ENCODE assay signal across 28 cellular contexts in genomic region chr4:150656882-150657281, GRCh38.
DNase-seq lines count a peak whose midpoint lies in the region; ATAC-seq and TF ChIP-seq lines count a peak whose summit lies in the region.
"Had no signal": no experiment of that assay in that cellular context is flagged by ENCODE, and none has a peak within 500 bp of the region (broad histone marks: within the 10 kb centered on the region; RNA-seq: fewer than 3 reads in every experiment).

No MANE protein-coding gene starts in this region.

- H3K4me1 Mint-ChIP-seq in chondrocyte (ENCODE audit: low read depth) (no peaks in the 10 kb centered on the region), osteocyte (ENCODE audit: unreplicated experiment) (no peaks in the 10 kb centered on the region)
- H3K4me1 Mint-ChIP-seq: activated CD4-positive, alpha-beta T cell treated with anti-CD3 and anti-CD28 coated beads, Interleukin-2, amount 10 ng/mL, durations not matched to agents 24 days and 14 days; activated naive CD8-positive, alpha-beta T cell treated with anti-CD3 and anti-CD28 coated beads, Interleukin-2, amount 10 ng/mL, durations not matched to agents 7 days and 5 days; WTC11 had no signal

- no peaks in the 10 kb centered on the region for H3K9me3 ChIP-seq in psoas muscle
- H3K9me3 ChIP-seq: tibial nerve had no signal

- H3K9me3 Mint-ChIP-seq in chondrocyte (ENCODE audit: low read depth) (no peaks in the 10 kb centered on the region), osteocyte (ENCODE audit: unreplicated experiment) (no peaks in the 10 kb centered on the region)
- H3K9me3 Mint-ChIP-seq: activated T-cell treated with anti-CD3 and anti-CD28 coated beads, Interleukin-2, amount 50 U/mL, for 24 hours; WTC11 had no signal

- intact Hi-C loops in psoas muscle (cut with DNase I), result no loop called here

- TF ChIP-seq CTCF in chondrocyte (IDR thresholded peaks at IDR 0.05), result peak; percentile 16
- peak; percentile 5 for TF ChIP-seq CTCF in osteocyte (IDR thresholded peaks at IDR 0.05)
- no peak for TF ChIP-seq CTCF in psoas muscle (IDR thresholded peaks at IDR 0.05)

- 92 to 96% (median 93%) methylated on average over 2 of the region's 2 CpGs for WGBS in psoas muscle, 3 donors

- H3K4me1 ChIP-seq in psoas muscle, result no peaks in the 10 kb centered on the region
- H3K4me1 ChIP-seq: tibial nerve had no signal

- no peaks in the 10 kb centered on the region for H3K27me3 Mint-ChIP-seq in chondrocyte (ENCODE audit: low read depth)
- H3K27me3 Mint-ChIP-seq in osteocyte (ENCODE audit: unreplicated experiment), result no peaks in the 10 kb centered on the region
- H3K27me3 Mint-ChIP-seq: activated CD4-positive, alpha-beta T cell treated with anti-CD3 and anti-CD28 coated beads, Interleukin-2, amount 10 ng/mL, durations not matched to agents 24 days and 14 days; activated naive CD8-positive, alpha-beta T cell treated with anti-CD3 and anti-CD28 coated beads, Interleukin-2, amount 10 ng/mL, durations not matched to agents 7 days and 5 days; activated T-cell treated with anti-CD3 and anti-CD28 coated beads, Interleukin-2, amount 50 U/mL, for 24 hours; CD4-positive, alpha-beta memory T cell had no signal

- no peaks in the 10 kb centered on the region for H3K36me3 ChIP-seq in psoas muscle (ENCODE audit: insufficient read depth in 1 of 2, low read depth in 1 of 2)
- H3K36me3 ChIP-seq: tibial nerve had no signal

- H3K27ac ChIP-seq in psoas muscle, result no peak overlapping the region
- H3K27ac ChIP-seq: tibial nerve had no signal

- no peak overlapping the region for H3K4me3 ChIP-seq in psoas muscle
- H3K4me3 ChIP-seq: tibial nerve had no signal

- H3K27me3 ChIP-seq in psoas muscle (ENCODE audit: insufficient read depth in 3 of 3, low read length in 2 of 3), result no peaks in the 10 kb centered on the region
- H3K27me3 ChIP-seq: tibial nerve had no signal

- no peak overlapping the region for H3K4me3 Mint-ChIP-seq in chondrocyte (ENCODE audit: unreplicated experiment)
- H3K4me3 Mint-ChIP-seq in osteocyte (ENCODE audit: unreplicated experiment), result no peak overlapping the region
- H3K4me3 Mint-ChIP-seq: activated CD4-positive, alpha-beta T cell treated with anti-CD3 and anti-CD28 coated beads, Interleukin-2, amount 10 ng/mL, durations not matched to agents 24 days and 14 days; activated naive CD8-positive, alpha-beta T cell treated with anti-CD3 and anti-CD28 coated beads, Interleukin-2, amount 10 ng/mL, durations not matched to agents 7 days and 5 days; activated T-cell treated with anti-CD3 and anti-CD28 coated beads, Interleukin-2, amount 50 U/mL, for 24 hours; CD4-positive, alpha-beta memory T cell; WTC11 had no signal

- DNase-seq in SIG-M5 treated with dmso at 0.1 percent for 504 hours (lab: John Stamatoyannopoulos, UW; ENCODE audit: unreplicated experiment) (peak; percentile 29), SIG-M5 (lab: John Stamatoyannopoulos, UW) (no peak), MV-4-11 (lab: John Stamatoyannopoulos, UW) (peak; percentile 65), chondrocyte (ENCODE audit: low spot score) (no peak), osteocyte (ENCODE audit: extremely low spot score, unreplicated experiment) (no peak), psoas muscle (no peak)
- DNase-seq in activated CD8-positive, alpha-beta memory T cell treated with anti-CD3 and anti-CD28 coated beads for 24 hours, result no peak
- DNase-seq: activated CD4-positive, alpha-beta T cell treated with anti-CD3 and anti-CD28 coated beads, Interleukin-2, amount 10 ng/mL, durations not matched to agents 24 days and 14 days; activated gamma-delta T cell; activated naive CD8-positive, alpha-beta T cell treated with anti-CD3 and anti-CD28 coated beads, Interleukin-2, amount 10 ng/mL, durations not matched to agents 7 days and 5 days; activated T-cell treated with anti-CD3 and anti-CD28 coated beads, Interleukin-2, amount 50 U/mL, for 24 hours; aorta; CD4-positive, alpha-beta memory T cell; effector CD8-positive, alpha-beta T cell; erythroblast; GOT3; left ventricle myocardium superior; NCI-H1436; NCI-H2081 treated with DMSO at 0.1 percent for 48 hours; NCI-H226; NCI-H82; posterior cingulate gyrus; stimulated activated CD4-positive, alpha-beta T cell treated with anti-CD3 and anti-CD28 coated beads, Interleukin-15, amount 100 ng/mL, for 24 hours; stimulated activated CD4-positive, alpha-beta T cell treated with anti-CD3 and anti-CD28 coated beads, Interleukin-4, amount 100 ng/mL, for 4 hours; T-helper 9 cell had no signal

- H3K27ac Mint-ChIP-seq in chondrocyte (ENCODE audit: unreplicated experiment) (no peak overlapping the region), osteocyte (ENCODE audit: unreplicated experiment) (no peak overlapping the region)
- H3K27ac Mint-ChIP-seq: activated CD4-positive, alpha-beta T cell treated with anti-CD3 and anti-CD28 coated beads, Interleukin-2, amount 10 ng/mL, durations not matched to agents 24 days and 14 days; activated naive CD8-positive, alpha-beta T cell treated with anti-CD3 and anti-CD28 coated beads, Interleukin-2, amount 10 ng/mL, durations not matched to agents 7 days and 5 days; activated T-cell treated with anti-CD3 and anti-CD28 coated beads, Interleukin-2, amount 50 U/mL, for 24 hours; CD4-positive, alpha-beta memory T cell; WTC11 had no signal

- no peaks in the 10 kb centered on the region for H3K36me3 Mint-ChIP-seq in chondrocyte (ENCODE audit: low read depth)
- no peaks in the 10 kb centered on the region for H3K36me3 Mint-ChIP-seq in osteocyte (ENCODE audit: unreplicated experiment)

- no peak for ATAC-seq in psoas muscle
- ATAC-seq in HG03342 (IDR thresholded peaks at IDR 0.05; ENCODE audit: unreplicated experiment), result no peak
- ATAC-seq: left ventricle myocardium superior, WTC11 had no signal

Comparison
In these comparisons a context has a peak if more than half of its experiments do, and no peak if none do; other contexts are left out.
1. DNase-seq: peak in SIG-M5 treated with dmso at 0.1 percent for 504 hours (single experiment) and MV-4-11 (single experiment); none in SIG-M5 (single experiment), chondrocyte (single experiment), osteocyte (single experiment), psoas muscle (0 of 2) and activated CD8-positive, alpha-beta memory T cell treated with anti-CD3 and anti-CD28 coated beads for 24 hours (single experiment).